20 cellular contexts compared by ENCODE assay signal in genomic region chr2:181440919-181441318, GRCh38.
"Had no signal": no experiment of that assay in that cellular context is flagged by ENCODE, and none has a peak within 500 bp of the region (broad histone marks: within the 10 kb centered on the region; RNA-seq: fewer than 3 reads in every experiment).

No MANE protein-coding gene starts in this region.

- H3K27me3 Mint-ChIP-seq: activated CD4-positive, alpha-beta T cell treated with anti-CD3 and anti-CD28 coated beads for 36 hours; activated naive CD4-positive, alpha-beta T cell treated with anti-CD3 and anti-CD28 coated beads, Interleukin-2, amount 50 U/mL, for 24 hours had no signal

- H3K27ac ChIP-seq: tibial artery had no signal

- H3K27me3 ChIP-seq: tibial artery had no signal

- H3K9me3 ChIP-seq: tibial artery had no signal

- H3K9me3 Mint-ChIP-seq: activated naive CD4-positive, alpha-beta T cell treated with anti-CD3 and anti-CD28 coated beads, Interleukin-2, amount 50 U/mL, for 24 hours; neural crest cell; WTC11 had no signal

- H3K36me3 ChIP-seq: tibial artery had no signal

- H3K27ac Mint-ChIP-seq: activated CD4-positive, alpha-beta T cell treated with anti-CD3 and anti-CD28 coated beads for 36 hours; activated naive CD4-positive, alpha-beta T cell treated with anti-CD3 and anti-CD28 coated beads, Interleukin-2, amount 50 U/mL, for 24 hours; progenitor cell of endocrine pancreas; WTC11 had no signal

- ATAC-seq: activated CD4-positive, alpha-beta T cell treated with anti-CD3 and anti-CD28 coated beads for 36 hours; WTC11 had no signal

- H3K4me3 ChIP-seq: lung, tibial artery had no signal

- FAIRE-seq: frontal cortex, TTC549, urothelium cell line had no signal

- DNase-seq: activated CD4-positive, alpha-beta T cell treated with anti-CD3 and anti-CD28 coated beads for 36 hours; activated CD4-positive, alpha-beta T cell treated with anti-CD3 and anti-CD28 coated beads, Interleukin-2, amount 50 U/mL, for 48 hours; activated gamma-delta T cell; effector CD4-positive, alpha-beta T cell; hypothalamus; islet precursor cell; left colon; stimulated activated CD4-positive, alpha-beta T cell treated with anti-CD3 and anti-CD28 coated beads, Interleukin-12 subunit alpha, Interleukin-12 subunit beta, amount 100 ng/mL, for 4 hours; stimulated activated CD4-positive, alpha-beta T cell treated with anti-CD3 and anti-CD28 coated beads, Interleukin-1b, Interleukin-23, amount 100 ng/mL, for 48 hours; stimulated activated CD8-positive, alpha-beta memory T cell treated with anti-CD3 and anti-CD28 coated beads, Interleukin-4, amount 100 ng/mL, for 48 hours; stimulated activated naive CD4-positive, alpha-beta T cell treated with Interleukin-2 at 50 U/mL for 16 hours; tibial artery had no signal

- H3K4me3 Mint-ChIP-seq: activated CD4-positive, alpha-beta T cell treated with anti-CD3 and anti-CD28 coated beads for 36 hours; activated naive CD4-positive, alpha-beta T cell treated with anti-CD3 and anti-CD28 coated beads, Interleukin-2, amount 50 U/mL, for 24 hours; neural crest cell; WTC11 had no signal

- H3K4me1 ChIP-seq: tibial artery had no signal

- H3K36me3 Mint-ChIP-seq: activated naive CD4-positive, alpha-beta T cell treated with anti-CD3 and anti-CD28 coated beads, Interleukin-2, amount 50 U/mL, for 24 hours; WTC11 had no signal
